ENCODE assay signal across 1 cellular context in genomic region chr10:78972160-78972946, GRCh38.
TF ChIP-seq lines count a peak whose summit lies in the region.

No MANE protein-coding gene starts in this region.

TF ChIP-seq in HepG2, 621 proteins besides CTCF, POLR2A, EP300 and RAD21 (continued from another document and continues in another):
- TF ChIP-seq ZNF142 (CRISPR knock-in tag; IDR thresholded peaks at IDR 0.05) (peak; percentile 13; the same call in 1 of the 2 replicates), ZNF614 (CRISPR knock-in tag; IDR thresholded peaks at IDR 0.05; ENCODE audit: borderline replicate concordance) (0 out of 2 replicates have a peak, but pooled peaks have one; percentile 64), E2F2 (CRISPR knock-in tag; IDR thresholded peaks at IDR 0.05; ENCODE audit: borderline replicate concordance) (no peak), THAP9 (CRISPR knock-in tag; IDR thresholded peaks at IDR 0.05; ENCODE audit: borderline replicate concordance) (no peak), KLF9 (CRISPR knock-in tag; IDR thresholded peaks at IDR 0.05; ENCODE audit: low read depth) (no peak), ZFP36L2 (CRISPR knock-in tag; IDR thresholded peaks at IDR 0.05) (no peak), ZFP62 (CRISPR knock-in tag; IDR thresholded peaks at IDR 0.05) (no peak), ZNF841 (CRISPR knock-in tag; IDR thresholded peaks at IDR 0.05; ENCODE audit: borderline replicate concordance) (no peak), HIC2 (CRISPR knock-in tag; IDR thresholded peaks at IDR 0.05; ENCODE audit: low read depth) (no peak; the same call in none of the 2 replicates), ZNF672 (CRISPR knock-in tag; IDR thresholded peaks at IDR 0.05) (no peak), ZNF510 (CRISPR knock-in tag; IDR thresholded peaks at IDR 0.05; ENCODE audit: low read depth) (no peak), ZNF180 (CRISPR knock-in tag; IDR thresholded peaks at IDR 0.05; ENCODE audit: borderline replicate concordance, low read depth) (no peak), THAP11 (CRISPR knock-in tag; IDR thresholded peaks at IDR 0.05) (peak; percentile 57), JARID2 (CRISPR knock-in tag; IDR thresholded peaks at IDR 0.05; ENCODE audit: insufficient replicate concordance) (peak; percentile 79), HNF4A (CRISPR knock-in tag; IDR thresholded peaks at IDR 0.05) (peak; percentile 79), ZNF513 (CRISPR knock-in tag; conservative IDR thresholded peaks at IDR 0.05) (no peak), CHD2 (IDR thresholded peaks at IDR 0.05; ENCODE audit: low read depth, low read length) (no peak), MAZ (IDR thresholded peaks at IDR 0.05; ENCODE audit: borderline replicate concordance, low read depth, low read length) (no peak; the same call in none of the 2 replicates), MAZ (CRISPR knock-in tag; IDR thresholded peaks at IDR 0.05; ENCODE audit: low read depth) (peak; percentile 84), TEF (CRISPR knock-in tag; IDR thresholded peaks at IDR 0.05) (no peak), ZNF550 (CRISPR knock-in tag; IDR thresholded peaks at IDR 0.05; ENCODE audit: borderline replicate concordance) (0 out of 2 replicates have a peak, but pooled peaks have one; percentile 67), ISL2 (CRISPR knock-in tag; IDR thresholded peaks at IDR 0.05) (no peak), BORCS8-MEF2B (CRISPR knock-in tag; IDR thresholded peaks at IDR 0.05) (no peak), DMTF1 (CRISPR knock-in tag; IDR thresholded peaks at IDR 0.05) (no peak), PHF5A (CRISPR knock-in tag; IDR thresholded peaks at IDR 0.05; ENCODE audit: low read depth, unreplicated experiment) (no peak), KMT2B (CRISPR knock-in tag; IDR thresholded peaks at IDR 0.05) (no peak), ZFX (CRISPR knock-in tag; IDR thresholded peaks at IDR 0.05; ENCODE audit: low read depth) (peak; percentile 78), ZFAT (CRISPR knock-in tag; conservative IDR thresholded peaks at IDR 0.05) (no peak), GFI1 (CRISPR knock-in tag; IDR thresholded peaks at IDR 0.05; ENCODE audit: borderline replicate concordance) (0 out of 2 replicates have a peak, but pooled peaks have one; percentile 29), PRPF4 (IDR thresholded peaks at IDR 0.05; ENCODE audit: low read depth, low read length, poor library complexity, severe bottlenecking) (no peak), HCFC1 (IDR thresholded peaks at IDR 0.05; ENCODE audit: low read depth, low read length) (no peak), TERF1 (CRISPR knock-in tag; IDR thresholded peaks at IDR 0.05) (no peak), GABPA (IDR thresholded peaks at IDR 0.05; ENCODE audit: low read depth, low read length) (no peak), GABPA (CRISPR knock-in tag; IDR thresholded peaks at IDR 0.05; ENCODE audit: low read depth) (no peak), ZNF782 (CRISPR knock-in tag; IDR thresholded peaks at IDR 0.05; ENCODE audit: borderline replicate concordance) (no peak; the same call in 1 of the 2 replicates), ZNF562 (CRISPR knock-in tag; IDR thresholded peaks at IDR 0.05; ENCODE audit: borderline replicate concordance) (no peak), ZBTB20 (CRISPR knock-in tag; IDR thresholded peaks at IDR 0.05; ENCODE audit: borderline replicate concordance, low read depth) (no peak), FOXO1 (CRISPR knock-in tag; IDR thresholded peaks at IDR 0.05) (peak; percentile 56; the same call in 1 of the 2 replicates), ZNF430 (CRISPR knock-in tag; IDR thresholded peaks at IDR 0.05) (peak; percentile 76; the same call in 1 of the 2 replicates), IKZF1 (IDR thresholded peaks at IDR 0.05) (no peak)
